In the genomic region with DNA sequence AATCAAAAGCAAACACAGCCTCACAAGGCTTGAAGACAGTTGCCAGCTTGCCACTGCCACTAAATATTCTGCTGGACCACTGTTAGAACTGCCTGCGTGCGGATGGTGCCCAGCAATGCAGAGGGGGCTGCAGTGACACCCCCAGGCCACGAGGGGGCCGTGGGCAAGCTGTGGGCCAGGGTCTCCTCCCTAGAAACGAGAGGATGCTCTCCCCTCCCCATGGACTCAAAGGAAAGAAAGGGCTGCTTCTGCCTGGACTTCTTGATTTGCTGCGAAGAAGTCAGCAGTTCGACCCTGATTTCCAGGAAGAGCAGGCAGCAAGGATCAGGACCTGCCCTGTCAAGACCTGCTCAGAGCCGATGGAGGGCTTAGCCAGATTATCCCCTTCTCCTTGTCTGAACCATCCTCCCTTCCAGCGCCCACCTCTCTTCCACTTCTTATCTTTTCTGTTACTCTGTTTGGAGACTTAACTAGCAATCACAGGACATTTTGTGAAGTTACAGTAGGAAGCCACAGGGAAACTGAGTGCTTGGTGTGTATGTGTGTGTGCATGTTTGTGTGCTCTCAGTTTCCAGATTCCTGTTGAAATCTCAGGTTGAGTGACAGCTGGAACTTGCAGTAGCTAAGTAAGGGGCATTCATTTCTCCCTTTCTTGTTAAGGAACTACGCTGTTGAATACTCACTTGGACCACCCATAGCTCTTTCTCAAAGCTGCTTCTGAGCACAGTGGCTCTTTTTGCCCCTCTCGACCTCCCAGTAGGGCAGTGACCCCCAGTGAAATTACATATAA, we compare ENCODE assay signal across 8 cellular contexts. TPM values are rescaled to one million over a fixed set of nuclear protein-coding genes. Genes with fewer than 3 reads are reported as not detected.
DNase-seq lines count a peak whose midpoint lies in the region; ATAC-seq and TF ChIP-seq lines count a peak whose summit lies in the region.

No MANE protein-coding gene starts in this region.

- DNase-seq in DMS79 (lab: John Stamatoyannopoulos, UW) = peak; percentile 68
- DNase-seq in NB4 (ENCODE audit: low read depth) = peak; percentile 56
- peak; percentile 56 for DNase-seq in activated CD4-positive, alpha-beta T cell treated with anti-CD3 and anti-CD28 coated beads, Interleukin-2, amount 50 U/mL, for 1 hour
- DNase-seq in effector CD8-positive, alpha-beta T cell (lab: John Stamatoyannopoulos, UW) = peak; percentile 27
- peak in 2 of 3 donors; percentile 43 to 50 for DNase-seq in mucosa of descending colon
- DNase-seq in type B pancreatic cell (ENCODE audit: extremely low spot score, unreplicated experiment) = peak; percentile 80

- H3K4me3 ChIP-seq in NB4 (ENCODE audit: low read depth, low read length) (peak overlapping the region; percentile 23), mucosa of descending colon (no peak overlapping the region)

- no peaks in the 10 kb centered on the region for H3K9me3 ChIP-seq in mucosa of descending colon

- H3K4me3 Mint-ChIP-seq in type B pancreatic cell = peak overlapping the region; percentile 88

- peak overlapping the region; percentile 34 for H3K27ac Mint-ChIP-seq in type B pancreatic cell

- intact Hi-C loops in mucosa of descending colon (cut with DNase I, micrococcal nuclease) = loop anchor here in 1 of 2 donors (10.0 kb wide), 1 partner anchor 176 kb away; no protein-coding TSS in a partner anchor

- H3K9me3 Mint-ChIP-seq in type B pancreatic cell = no peaks in the 10 kb centered on the region

- H3K4me1 Mint-ChIP-seq in type B pancreatic cell (ENCODE audit: unreplicated experiment) = peaks cover 19% of the 10 kb centered on the region

- H3K4me1 ChIP-seq in mucosa of descending colon (ENCODE audit: low read depth) = peaks cover 17% of the 10 kb centered on the region

- peaks cover 56% of the 10 kb centered on the region for H3K27me3 Mint-ChIP-seq in type B pancreatic cell

- no peak for TF ChIP-seq POLR2A in NB4 (IDR thresholded peaks at IDR 0.05; ENCODE audit: extremely low read depth, insufficient read length)

- TF ChIP-seq CTCF in NB4 (IDR thresholded peaks at IDR 0.05; ENCODE audit: low read depth, low read length) = peak; percentile 86
- peak; percentile 51 for TF ChIP-seq CTCF in mucosa of descending colon (IDR thresholded peaks at IDR 0.05)
- peak; percentile 96 for TF ChIP-seq CTCF in type B pancreatic cell (conservative IDR thresholded peaks at IDR 0.05)

- no peaks in the 10 kb centered on the region for H3K36me3 Mint-ChIP-seq in type B pancreatic cell

- no peaks in the 10 kb centered on the region for H3K36me3 ChIP-seq in mucosa of descending colon (ENCODE audit: low read depth)

- ATAC-seq in mucosa of descending colon (no peak), HG02981 (IDR thresholded peaks at IDR 0.05; ENCODE audit: unreplicated experiment) (no peak), GM19023 (IDR thresholded peaks at IDR 0.05; ENCODE audit: unreplicated experiment) (no peak)

RNA-seq across cellular contexts. Expression of a gene that starts 2.7 kb away (rescaled TPM):
- 10 to 100 TPM in 1 of 3 donors, 1 to 10 TPM in 2; 2.5 to 22.0 (median 6.1) TPM for total RNA-seq in mucosa of descending colon
- total RNA-seq in type B pancreatic cell (ENCODE audit: low replicate concordance) = 6.4 and 9.1 TPM in 2 replicates

Comparison
In these comparisons a context has a peak if more than half of its experiments do, and no peak if none do; other contexts are left out.
1. DNase-seq: peak in every context shown above with its lines; median percentile 80 in type B pancreatic cell; 68 in DMS79; 56 in NB4; 56 in activated CD4-positive, alpha-beta T cell treated with anti-CD3 and anti-CD28 coated beads, Interleukin-2, amount 50 U/mL, for 1 hour; 46 in mucosa of descending colon; 27 in effector CD8-positive, alpha-beta T cell.